1 cellular context compared by ENCODE assay signal in genomic region chr15:84600687-84601554, GRCh38.
A peak's percentile ranks its signal among the peaks of the same experiment; 100 is the strongest.
TF ChIP-seq lines count a peak whose summit lies in the region.

TSS of gene ZSCAN2 (plus strand) at chr15:84601009. CDS start at chr15:84603928, 2,919 bp downstream.

TF ChIP-seq in K562, 482 proteins besides CTCF, POLR2A, EP300 and RAD21 (continued from another document and continues in another):
- TF ChIP-seq TBP (optimal IDR thresholded peaks at IDR 0.05; ENCODE audit: low read depth, low read length) (peak; percentile 20), NFE2 (IDR thresholded peaks at IDR 0.05; ENCODE audit: low read depth) (no peak), ZNF133 (CRISPR knock-in tag; IDR thresholded peaks at IDR 0.05) (no peak), NFIC (IDR thresholded peaks at IDR 0.05) (peak; percentile 92), C11orf30 (IDR thresholded peaks at IDR 0.05; ENCODE audit: low read depth) (peak; percentile 68; the same call in 1 of the 2 replicates), BCOR (IDR thresholded peaks at IDR 0.05) (peak; percentile 85), KDM4B (IDR thresholded peaks at IDR 0.05; ENCODE audit: borderline replicate concordance in 2 of 2, low read depth in 1 of 2) (no peak), FOXK2 (conservative IDR thresholded peaks at IDR 0.05 in 1 of 2, IDR thresholded peaks at IDR 0.05 in 1 of 2; ENCODE audit: low read depth in 2 of 2) (0 out of 4 replicates have a peak, but pooled peaks of 1 of the 2 experiments have one; percentile 41), SAP30 (IDR thresholded peaks at IDR 0.05; ENCODE audit: borderline replicate concordance, insufficient read depth, low read depth, low read length, poor library complexity, severe bottlenecking) (peak; percentile 91), MXI1 (IDR thresholded peaks at IDR 0.05; ENCODE audit: low read depth, low read length) (peak; percentile 9; the same call in 1 of the 2 replicates), ZNF24 (IDR thresholded peaks at IDR 0.05) (no peak), TARDBP (IDR thresholded peaks at IDR 0.05) (0 out of 2 replicates have a peak, but pooled peaks have one; percentile 63), NFIX (CRISPR knock-in tag; IDR thresholded peaks at IDR 0.05; ENCODE audit: low read depth) (no peak), NR2C1 (IDR thresholded peaks at IDR 0.05) (0 out of 2 replicates have a peak, but pooled peaks have one; percentile 19), NR2C1 (tag; IDR thresholded peaks at IDR 0.05) (no peak), CLOCK (CRISPR knock-in tag; IDR thresholded peaks at IDR 0.05; ENCODE audit: borderline replicate concordance) (no peak), KLF13 (tag; IDR thresholded peaks at IDR 0.05; ENCODE audit: borderline replicate concordance, low read depth) (peak; percentile 68; the same call in 1 of the 2 replicates), SP2 (IDR thresholded peaks at IDR 0.05; ENCODE audit: extremely low read depth, low read depth, low read length, poor library complexity, severe bottlenecking) (peak; percentile 46), POLR2AphosphoS5 (IDR thresholded peaks at IDR 0.05; ENCODE audit: control insufficient read depth, insufficient read depth, low read depth, low read length) (peak; percentile 32; the same call in 1 of the 2 replicates), YY1 (IDR thresholded peaks at IDR 0.05; ENCODE audit: borderline replicate concordance in 1 of 3, control insufficient read depth in 1 of 3, extremely low read depth in 1 of 3, insufficient read depth in 3 of 3, insufficient read length in 1 of 3, insufficient replicate concordance in 2 of 3, low read depth in 1 of 3, low read length in 2 of 3) (peak; percentile 26 to 86 (median 82)), CREB3L1 (IDR thresholded peaks at IDR 0.05; ENCODE audit: borderline replicate concordance, low read depth) (peak; percentile 73; the same call in 1 of the 2 replicates), MTA3 (IDR thresholded peaks at IDR 0.05; ENCODE audit: borderline replicate concordance) (peak; percentile 36; the same call in 1 of the 2 replicates), RBM25 (IDR thresholded peaks at IDR 0.05; ENCODE audit: low read depth, low read length, severe bottlenecking) (peak; percentile 81), MBD2 (IDR thresholded peaks at IDR 0.05; ENCODE audit: borderline replicate concordance, low read depth) (peak; percentile 94), ZNF717 (CRISPR knock-in tag; IDR thresholded peaks at IDR 0.05) (no peak), VEZF1 (CRISPR knock-in tag; IDR thresholded peaks at IDR 0.05) (peak; percentile 77; the same call in 1 of the 2 replicates), PTRF (tag; IDR thresholded peaks at IDR 0.05) (no peak), NR2C2 (CRISPR knock-in tag; IDR thresholded peaks at IDR 0.05) (no peak), NR2C2 (tag; IDR thresholded peaks at IDR 0.05) (peak; percentile 67), CHD2 (IDR thresholded peaks at IDR 0.05; ENCODE audit: low read depth, low read length) (peak; percentile 43; the same call in 1 of the 2 replicates), NR3C1 (CRISPR knock-in tag; IDR thresholded peaks at IDR 0.05) (0 out of 2 replicates have a peak, but pooled peaks have one; percentile 65), HDAC6 (IDR thresholded peaks at IDR 0.05; ENCODE audit: low read depth, low read length) (no peak), E2F3 (CRISPR knock-in tag; IDR thresholded peaks at IDR 0.05) (0 out of 2 replicates have a peak, but pooled peaks have one; percentile 17), CREM (IDR thresholded peaks at IDR 0.05; ENCODE audit: low read depth) (peak; percentile 46), ID3 (CRISPR knock-in tag; IDR thresholded peaks at IDR 0.05) (no peak), ID3 (tag; IDR thresholded peaks at IDR 0.05) (0 out of 2 replicates have a peak, but pooled peaks have one; percentile 19), ATF3 (IDR thresholded peaks at IDR 0.05) (no peak), ATF3 (CRISPR knock-in tag; conservative IDR thresholded peaks at IDR 0.05) (0 out of 2 replicates have a peak, but pooled peaks have one; percentile 44), ZNF766 (CRISPR knock-in tag; conservative IDR thresholded peaks at IDR 0.05) (0 out of 2 replicates have a peak, but pooled peaks have one; percentile 31), GMEB1 (CRISPR knock-in tag; IDR thresholded peaks at IDR 0.05) (0 out of 2 replicates have a peak, but pooled peaks have one; percentile 19), ETS1 (conservative IDR thresholded peaks at IDR 0.05; ENCODE audit: control insufficient read depth, low read depth, low read length) (peak; percentile 50; the same call in 1 of the 2 replicates), CC2D1A (IDR thresholded peaks at IDR 0.05) (no peak), ZBTB11 (CRISPR knock-in tag; IDR thresholded peaks at IDR 0.05) (peak in 1 of 3 experiments; percentile 57; a peak in 2 of 6 replicates), ZFPM2 (CRISPR knock-in tag; IDR thresholded peaks at IDR 0.05) (no peak), KAT7 (CRISPR knock-in tag; IDR thresholded peaks at IDR 0.05; ENCODE audit: borderline replicate concordance) (no peak), IRF1 (CRISPR knock-in tag; IDR thresholded peaks at IDR 0.05; ENCODE audit: borderline replicate concordance) (no peak), SUPT5H (IDR thresholded peaks at IDR 0.05) (peak; percentile 52; the same call in 1 of the 2 replicates), ZNF436 (CRISPR knock-in tag; IDR thresholded peaks at IDR 0.05) (no peak), RBBP5 (IDR thresholded peaks at IDR 0.05; ENCODE audit: borderline replicate concordance, insufficient read depth, low read length, poor library complexity, severe bottlenecking) (peak; percentile 86)
